In the genomic region with DNA sequence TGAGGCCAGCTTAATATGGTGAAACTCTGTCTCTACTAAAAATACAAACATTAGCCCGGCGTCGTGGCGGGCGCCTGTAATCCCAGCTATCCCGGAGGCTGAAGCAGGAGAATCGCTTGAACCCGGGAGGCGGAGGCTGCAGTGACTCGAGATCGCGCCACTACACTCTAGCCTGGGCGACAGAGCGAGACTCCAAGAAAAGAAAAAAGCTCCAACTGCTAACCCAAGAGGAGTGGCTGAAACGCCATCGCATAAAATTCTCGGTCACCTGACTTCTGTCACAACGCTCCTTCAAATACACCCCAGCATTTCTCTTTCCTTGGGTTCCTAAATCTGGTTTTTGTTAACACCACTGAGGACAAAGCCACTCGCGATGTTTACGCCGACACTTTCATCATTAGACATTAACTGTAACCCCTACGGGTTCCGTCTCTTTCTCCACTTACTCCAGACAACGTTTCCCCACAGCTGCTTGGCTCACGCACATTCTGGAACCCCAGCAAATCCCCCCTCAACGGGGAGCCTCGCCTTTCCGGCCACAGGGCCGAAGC, we compare ENCODE assay signal across 6 cellular contexts. TPM values are rescaled to one million over a fixed set of nuclear protein-coding genes. Genes with fewer than 3 reads are reported as not detected.
A peak's percentile ranks its signal among the peaks of the same experiment; 100 is the strongest.
DNase-seq lines count a peak whose midpoint lies in the region; ATAC-seq and TF ChIP-seq lines count a peak whose summit lies in the region.

No MANE protein-coding gene starts in this region.

- no peaks in the 10 kb centered on the region for H3K27me3 Mint-ChIP-seq in CD8-positive, alpha-beta T cell (ENCODE audit: low read depth)
- no peaks in the 10 kb centered on the region for H3K27me3 Mint-ChIP-seq in activated CD8-positive, alpha-beta T cell treated with anti-CD3 and anti-CD28 coated beads, Interleukin-2, amount 10 ng/mL, durations not matched to agents 7 days and 5 days (ENCODE audit: low read depth)

- peak overlapping the region; percentile 100 for H3K27ac ChIP-seq in CD8-positive, alpha-beta T cell (ENCODE audit: low read depth, low read length)

- peak overlapping the region; percentile 98 for H3K4me3 ChIP-seq in CD8-positive, alpha-beta T cell (ENCODE audit: low read depth, low read length)

- peaks cover 23% of the 10 kb centered on the region for H3K36me3 ChIP-seq in CD8-positive, alpha-beta T cell (ENCODE audit: insufficient read depth, low read length)

- no peak for TF ChIP-seq CTCF in CD8-positive, alpha-beta T cell (IDR thresholded peaks at IDR 0.05)

- peaks cover 44% of the 10 kb centered on the region for H3K4me1 Mint-ChIP-seq in CD8-positive, alpha-beta T cell (ENCODE audit: low read depth)
- H3K4me1 Mint-ChIP-seq in activated CD8-positive, alpha-beta T cell treated with anti-CD3 and anti-CD28 coated beads, Interleukin-2, amount 10 ng/mL, durations not matched to agents 7 days and 5 days (ENCODE audit: low read depth), result peaks cover 43% of the 10 kb centered on the region

- H3K36me3 Mint-ChIP-seq in CD8-positive, alpha-beta T cell, result peaks cover 54% of the 10 kb centered on the region
- peaks cover 56% of the 10 kb centered on the region for H3K36me3 Mint-ChIP-seq in activated CD8-positive, alpha-beta T cell treated with anti-CD3 and anti-CD28 coated beads, Interleukin-2, amount 10 ng/mL, durations not matched to agents 7 days and 5 days (ENCODE audit: low read depth)

- no peaks in the 10 kb centered on the region for H3K9me3 ChIP-seq in CD8-positive, alpha-beta T cell (ENCODE audit: low read length)

- no peaks in the 10 kb centered on the region for H3K27me3 ChIP-seq in CD8-positive, alpha-beta T cell (ENCODE audit: insufficient read depth, low read length)

- POLR2A ChIA-PET in CD8-positive, alpha-beta T cell (lab: Charles Lee), result interaction anchor here (0.5 to 2.9 kb wide), 41 partner anchors 9 to 1771 kb away, joined by 3 to 123 read pairs (median 5); partner anchors contain the start of genes ALS2, BZW1, C2orf69 and CASP10
- POLR2A ChIA-PET in activated CD8-positive, alpha-beta T cell treated with anti-CD3 and anti-CD28 coated beads, Interleukin-2, amount 10 ng/mL, durations not matched to agents 7 days and 5 days (lab: Charles Lee), result interaction anchor here (0.7 to 2.9 kb wide), 36 partner anchors 9 to 396 kb away, joined by 3 to 138 read pairs (median 10); partner anchors contain the start of genes BZW1, CASP10, CASP8 and CFLAR

- intact Hi-C loops in CD8-positive, alpha-beta T cell (cut with DNase I, micrococcal nuclease), result loop anchor here (1.0 to 10.0 kb wide), 13 partner anchors 26 to 917 kb away; partner anchors contain the start of genes BZW1 (in 2 of the 2), NIF3L1 (in 2 of the 2), ORC2 (in 2 of the 2) and PPIL3 (in 2 of the 2)
- intact Hi-C loops in left colon (cut with DNase I, micrococcal nuclease), result no loop called here

- H3K4me3 Mint-ChIP-seq in CD8-positive, alpha-beta T cell, result peak overlapping the region; percentile 96
- peak overlapping the region; percentile 95 for H3K4me3 Mint-ChIP-seq in activated CD8-positive, alpha-beta T cell treated with anti-CD3 and anti-CD28 coated beads, Interleukin-2, amount 10 ng/mL, durations not matched to agents 7 days and 5 days

- H3K27ac Mint-ChIP-seq in CD8-positive, alpha-beta T cell, result peak overlapping the region; percentile 100
- H3K27ac Mint-ChIP-seq in activated CD8-positive, alpha-beta T cell treated with anti-CD3 and anti-CD28 coated beads, Interleukin-2, amount 10 ng/mL, durations not matched to agents 7 days and 5 days, result peak overlapping the region; percentile 100

- H3K4me1 ChIP-seq in CD8-positive, alpha-beta T cell (ENCODE audit: insufficient read depth, low read length), result peaks cover 35% of the 10 kb centered on the region

- H3K9me3 Mint-ChIP-seq in CD8-positive, alpha-beta T cell, result no peaks in the 10 kb centered on the region
- no peaks in the 10 kb centered on the region for H3K9me3 Mint-ChIP-seq in activated CD8-positive, alpha-beta T cell treated with anti-CD3 and anti-CD28 coated beads, Interleukin-2, amount 10 ng/mL, durations not matched to agents 7 days and 5 days (ENCODE audit: insufficient read depth)

- CTCF ChIA-PET in CD8-positive, alpha-beta T cell (lab: Charles Lee), result interaction anchor here (1.0 to 2.0 kb wide), 7 partner anchors 9 to 254 kb away, joined by 3 to 10 read pairs (median 4); partner anchors contain the start of genes NIF3L1 and PPIL3
- CTCF ChIA-PET in activated CD8-positive, alpha-beta T cell treated with anti-CD3 and anti-CD28 coated beads, Interleukin-2, amount 10 ng/mL, durations not matched to agents 7 days and 5 days (lab: Charles Lee), result interaction anchor here (1.0 to 2.6 kb wide), 9 partner anchors 18 to 369 kb away, joined by 3 to 15 read pairs (median 5); partner anchors contain the start of genes NIF3L1 and PPIL3

- peak; percentile 0 for ATAC-seq in CD8-positive, alpha-beta T cell
- ATAC-seq in HG02571 (IDR thresholded peaks at IDR 0.05; ENCODE audit: unreplicated experiment) (peak; percentile 3), left colon (peak; percentile 24)
- peak; percentile 9 for ATAC-seq in activated CD8-positive, alpha-beta T cell treated with anti-CD3 and anti-CD28 coated beads, Interleukin-2, amount 10 ng/mL, durations not matched to agents 7 days and 5 days

- peak in 2 of 7 experiments; percentile 30 to 59 for DNase-seq in CD8-positive, alpha-beta T cell
- DNase-seq in activated CD8-positive, alpha-beta T cell treated with anti-CD3 and anti-CD28 coated beads, Interleukin-2, amount 10 ng/mL, durations not matched to agents 7 days and 5 days, result peak; percentile 54
- peak in 1 of 2 donors; percentile 46 for DNase-seq in left colon
- no peak for DNase-seq in cortex of kidney (lab: John Stamatoyannopoulos, UW)
- DNase-seq in islet precursor cell, result no peak

RNA-seq across cellular contexts. Expression of gene CLK1, which starts 0.7 kb away (rescaled TPM):
- total RNA-seq in CD8-positive, alpha-beta T cell, result 1,000 to 10,000 TPM; 1,353 to 1,404 TPM
- total RNA-seq in activated CD8-positive, alpha-beta T cell treated with anti-CD3 and anti-CD28 coated beads, Interleukin-2, amount 10 ng/mL, durations not matched to agents 7 days and 5 days, result 100 to 1,000 TPM; 122 to 126 TPM
- 10 to 100 TPM; 60.3 to 61.9 TPM for total RNA-seq in left colon

RNA-seq across cellular contexts. Expression of gene PPIL3, which starts 25.1 kb away (rescaled TPM):
- total RNA-seq in CD8-positive, alpha-beta T cell, result 10 to 100 TPM; 48.6 to 51.0 TPM
- total RNA-seq in activated CD8-positive, alpha-beta T cell treated with anti-CD3 and anti-CD28 coated beads, Interleukin-2, amount 10 ng/mL, durations not matched to agents 7 days and 5 days, result 10 to 100 TPM; 81.6 to 82.9 TPM
- total RNA-seq in left colon, result 10 to 100 TPM; 22.9 to 29.4 TPM

RNA-seq across cellular contexts. Expression of gene NIF3L1, which starts 25.4 kb away (rescaled TPM):
- 1 to 10 TPM; 3.8 to 4.9 TPM for total RNA-seq in CD8-positive, alpha-beta T cell
- 10 to 100 TPM; 37.0 to 39.0 TPM for total RNA-seq in activated CD8-positive, alpha-beta T cell treated with anti-CD3 and anti-CD28 coated beads, Interleukin-2, amount 10 ng/mL, durations not matched to agents 7 days and 5 days
- total RNA-seq in left colon, result 10 to 100 TPM; 19.5 to 27.2 TPM

RNA-seq across cellular contexts. Expression of gene BZW1, which starts 52.0 kb away (rescaled TPM):
- 100 to 1,000 TPM; 330 to 338 TPM for total RNA-seq in CD8-positive, alpha-beta T cell
- 100 to 1,000 TPM; 276 to 304 TPM for total RNA-seq in activated CD8-positive, alpha-beta T cell treated with anti-CD3 and anti-CD28 coated beads, Interleukin-2, amount 10 ng/mL, durations not matched to agents 7 days and 5 days
- 100 to 1,000 TPM; 211 to 240 TPM for total RNA-seq in left colon

Comparison
In these comparisons a context has a peak if more than half of its experiments do, and no peak if none do; other contexts are left out.
1. RNA of gene CLK1, which starts 0.7 kb away (total RNA-seq): 1,353 to 1,404 TPM in CD8-positive, alpha-beta T cell; 122 to 126 TPM in activated CD8-positive, alpha-beta T cell treated with anti-CD3 and anti-CD28 coated beads, Interleukin-2, amount 10 ng/mL, durations not matched to agents 7 days and 5 days and 60.3 to 61.9 TPM in left colon; every median in the first group is over 10 times any median in the second.
2. intact Hi-C loops: an anchor here in CD8-positive, alpha-beta T cell (1.0 to 10.0 kb wide); none called in left colon.
3. Peak in every context shown above with its lines, with median percentiles within 50 percentile points of each other: ATAC-seq.